Comparison of ENCODE assay signal across 33 cellular contexts in genomic region chr11:64826062-64826461, GRCh38.
"Had no signal": no experiment of that assay in that cellular context is flagged by ENCODE, and none has a peak within 500 bp of the region (broad histone marks: within the 10 kb centered on the region; RNA-seq: fewer than 3 reads in every experiment).

No MANE protein-coding gene starts in this region.

- H3K9me3 ChIP-seq: esophagus muscularis mucosa, gastroesophageal sphincter, heart right ventricle had no signal

- H3K9me3 Mint-ChIP-seq: activated CD4-positive, alpha-beta memory T cell treated with anti-CD3 and anti-CD28 coated beads, Interleukin-2, amount 10 ng/mL, durations not matched to agents 7 days and 5 days; activated CD4-positive, alpha-beta T cell treated with anti-CD3 and anti-CD28 coated beads, Interleukin-2, amount 10 ng/mL, durations not matched to agents 7 days and 5 days; activated naive CD4-positive, alpha-beta T cell treated with anti-CD3 and anti-CD28 coated beads, Interleukin-2, amount 10 ng/mL, durations not matched to agents 7 days and 5 days; activated naive CD4-positive, alpha-beta T cell treated with anti-CD3 and anti-CD28 coated beads, Interleukin-2, amount 50 U/mL, for 72 hours; activated naive CD8-positive, alpha-beta T cell treated with anti-CD3 and anti-CD28 coated beads, Interleukin-2, amount 10 ng/mL, durations not matched to agents 7 days and 5 days; activated T-cell treated with anti-CD3 and anti-CD28 coated beads, Interleukin-2, amount 50 U/mL, for 24 hours; activated T-cell treated with anti-CD3 and anti-CD28 coated beads, Interleukin-2, amount 50 U/mL, for 72 hours; effector memory CD8-positive, alpha-beta T cell; T-helper 2 cell treated with Interferon-gamma antibody and Interleukin-4, amounts not matched to agents 5 μg/mL and 100 μg/mL, for 36 hours; WTC11 had no signal

- H3K4me3 ChIP-seq: esophagus muscularis mucosa, gastroesophageal sphincter, heart right ventricle had no signal

- H3K4me1 ChIP-seq: esophagus muscularis mucosa, gastroesophageal sphincter, heart right ventricle had no signal

- H3K27me3 Mint-ChIP-seq: activated CD4-positive, alpha-beta T cell treated with anti-CD3 and anti-CD28 coated beads, Interleukin-2, amount 10 ng/mL, durations not matched to agents 7 days and 5 days; activated naive CD8-positive, alpha-beta T cell treated with anti-CD3 and anti-CD28 coated beads, Interleukin-2, amount 10 ng/mL, durations not matched to agents 7 days and 5 days; activated T-cell treated with anti-CD3 and anti-CD28 coated beads, Interleukin-2, amount 50 U/mL, for 24 hours; effector memory CD8-positive, alpha-beta T cell; T-helper 17 cell had no signal

- FAIRE-seq: astrocyte, colon had no signal

- ATAC-seq: activated naive CD4-positive, alpha-beta T cell treated with anti-CD3 and anti-CD28 coated beads, Interleukin-2, amount 50 U/mL, for 72 hours; activated T-cell treated with anti-CD3 and anti-CD28 coated beads, Interleukin-2, amount 50 U/mL, for 72 hours; effector memory CD8-positive, alpha-beta T cell; gastroesophageal sphincter; heart right ventricle; T-helper 17 cell had no signal

- H3K36me3 ChIP-seq: brain microvascular endothelial cell, esophagus muscularis mucosa, gastroesophageal sphincter, heart right ventricle had no signal

- H3K36me3 Mint-ChIP-seq: activated naive CD4-positive, alpha-beta T cell treated with anti-CD3 and anti-CD28 coated beads, Interleukin-2, amount 10 ng/mL, durations not matched to agents 7 days and 5 days; activated naive CD4-positive, alpha-beta T cell treated with anti-CD3 and anti-CD28 coated beads, Interleukin-2, amount 50 U/mL, for 72 hours; activated naive CD8-positive, alpha-beta T cell treated with anti-CD3 and anti-CD28 coated beads, Interleukin-2, amount 10 ng/mL, durations not matched to agents 7 days and 5 days had no signal

- H3K27ac ChIP-seq: brain microvascular endothelial cell, esophagus muscularis mucosa, gastroesophageal sphincter, heart right ventricle had no signal

- DNase-seq: activated CD4-positive, alpha-beta memory T cell treated with anti-CD3 and anti-CD28 coated beads, Interleukin-2, amount 10 ng/mL, durations not matched to agents 7 days and 5 days; activated CD4-positive, alpha-beta T cell treated with anti-CD3 and anti-CD28 coated beads for 1 hour; activated CD4-positive, alpha-beta T cell treated with anti-CD3 and anti-CD28 coated beads for 4 hours; activated CD4-positive, alpha-beta T cell treated with anti-CD3 and anti-CD28 coated beads, Interleukin-2, amount 10 ng/mL, durations not matched to agents 7 days and 5 days; activated CD4-positive, alpha-beta T cell treated with anti-CD3 and anti-CD28 coated beads, Interleukin-2, amount 50 U/mL, for 4 hours; activated CD8-positive, alpha-beta memory T cell treated with anti-CD3 and anti-CD28 coated beads, Interleukin-2, amount 50 U/mL, for 48 hours; activated gamma-delta T cell; activated naive CD4-positive, alpha-beta T cell; activated naive CD4-positive, alpha-beta T cell treated with anti-CD3 and anti-CD28 coated beads, Interleukin-2, amount 10 ng/mL, durations not matched to agents 7 days and 5 days; activated naive CD8-positive, alpha-beta T cell treated with anti-CD3 and anti-CD28 coated beads, Interleukin-2, amount 10 ng/mL, durations not matched to agents 7 days and 5 days; activated T-cell treated with anti-CD3 and anti-CD28 coated beads for 4 hours; activated T-cell treated with anti-CD3 and anti-CD28 coated beads, Interleukin-2, amount 50 U/mL, for 24 hours; activated T-cell treated with anti-CD3 and anti-CD28 coated beads, Interleukin-2, amount 50 U/mL, for 72 hours; amniotic stem cell; anterior cingulate cortex; brain microvascular endothelial cell; cortex of kidney; dermis blood vessel endothelial cell; effector CD4-positive, alpha-beta T cell; effector memory CD8-positive, alpha-beta T cell; erythroblast; foreskin melanocyte; heart right ventricle; T-helper 1 cell; T-helper 17 cell; T1000 had no signal

- H3K4me3 Mint-ChIP-seq: activated CD4-positive, alpha-beta memory T cell treated with anti-CD3 and anti-CD28 coated beads, Interleukin-2, amount 10 ng/mL, durations not matched to agents 7 days and 5 days; activated CD4-positive, alpha-beta T cell treated with anti-CD3 and anti-CD28 coated beads, Interleukin-2, amount 10 ng/mL, durations not matched to agents 7 days and 5 days; activated naive CD4-positive, alpha-beta T cell treated with anti-CD3 and anti-CD28 coated beads, Interleukin-2, amount 10 ng/mL, durations not matched to agents 7 days and 5 days; activated naive CD8-positive, alpha-beta T cell treated with anti-CD3 and anti-CD28 coated beads, Interleukin-2, amount 10 ng/mL, durations not matched to agents 7 days and 5 days; activated T-cell treated with anti-CD3 and anti-CD28 coated beads, Interleukin-2, amount 50 U/mL, for 24 hours; activated T-cell treated with anti-CD3 and anti-CD28 coated beads, Interleukin-2, amount 50 U/mL, for 72 hours; effector memory CD8-positive, alpha-beta T cell; T-helper 17 cell; T-helper 2 cell treated with Interferon-gamma antibody and Interleukin-4, amounts not matched to agents 5 μg/mL and 100 μg/mL, for 36 hours; WTC11 had no signal

- H3K27me3 ChIP-seq: brain microvascular endothelial cell, esophagus muscularis mucosa, heart right ventricle had no signal

- H3K27ac Mint-ChIP-seq: activated CD4-positive, alpha-beta memory T cell treated with anti-CD3 and anti-CD28 coated beads, Interleukin-2, amount 10 ng/mL, durations not matched to agents 7 days and 5 days; activated CD4-positive, alpha-beta T cell treated with anti-CD3 and anti-CD28 coated beads, Interleukin-2, amount 10 ng/mL, durations not matched to agents 7 days and 5 days; activated naive CD4-positive, alpha-beta T cell treated with anti-CD3 and anti-CD28 coated beads, Interleukin-2, amount 10 ng/mL, durations not matched to agents 7 days and 5 days; activated naive CD8-positive, alpha-beta T cell treated with anti-CD3 and anti-CD28 coated beads, Interleukin-2, amount 10 ng/mL, durations not matched to agents 7 days and 5 days; activated T-cell treated with anti-CD3 and anti-CD28 coated beads, Interleukin-2, amount 50 U/mL, for 24 hours; activated T-cell treated with anti-CD3 and anti-CD28 coated beads, Interleukin-2, amount 50 U/mL, for 72 hours; effector memory CD8-positive, alpha-beta T cell; T-helper 17 cell; T-helper 2 cell treated with Interferon-gamma antibody and Interleukin-4, amounts not matched to agents 5 μg/mL and 100 μg/mL, for 36 hours; WTC11 had no signal

- H3K4me1 Mint-ChIP-seq: activated CD4-positive, alpha-beta memory T cell treated with anti-CD3 and anti-CD28 coated beads, Interleukin-2, amount 10 ng/mL, durations not matched to agents 7 days and 5 days; activated CD4-positive, alpha-beta T cell treated with anti-CD3 and anti-CD28 coated beads, Interleukin-2, amount 10 ng/mL, durations not matched to agents 7 days and 5 days; activated naive CD4-positive, alpha-beta T cell treated with anti-CD3 and anti-CD28 coated beads, Interleukin-2, amount 10 ng/mL, durations not matched to agents 7 days and 5 days; activated naive CD8-positive, alpha-beta T cell treated with anti-CD3 and anti-CD28 coated beads, Interleukin-2, amount 10 ng/mL, durations not matched to agents 7 days and 5 days; WTC11 had no signal
